In the genomic region with DNA sequence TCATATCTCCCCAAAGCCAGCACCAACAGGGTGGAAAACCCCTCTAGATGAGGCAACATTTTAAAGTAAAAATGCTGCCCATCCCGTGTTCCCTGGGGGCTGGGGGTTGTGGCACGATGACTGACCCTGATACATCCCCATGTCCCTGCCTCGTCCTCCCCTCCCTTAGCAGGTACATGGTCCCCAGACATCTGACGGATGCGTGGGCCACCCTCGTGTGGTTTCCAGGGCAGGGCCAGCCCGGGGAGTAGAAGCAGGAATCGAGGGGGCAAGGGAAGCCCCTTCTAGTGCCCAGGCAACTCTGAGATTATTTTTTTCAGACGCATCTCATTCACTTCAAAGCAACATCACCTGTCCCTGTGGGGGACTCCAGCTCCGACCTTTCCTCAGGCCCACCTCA, we compare ENCODE assay signal across 18 cellular contexts. TPM values are rescaled to one million over a fixed set of nuclear protein-coding genes. Genes with fewer than 3 reads are reported as not detected.
DNase-seq lines count a peak whose midpoint lies in the region; ATAC-seq and TF ChIP-seq lines count a peak whose summit lies in the region.
"Had no signal": no experiment of that assay in that cellular context is flagged by ENCODE, and none has a peak within 500 bp of the region (broad histone marks: within the 10 kb centered on the region; RNA-seq: fewer than 3 reads in every experiment).

No MANE protein-coding gene starts in this region.

- no peaks in the 10 kb centered on the region for H3K36me3 Mint-ChIP-seq in natural killer cell treated with Interleukin-12 subunit alpha and Interleukin-12 subunit beta and Interleukin-15 and Interleukin-18, amount 100 ng/mL, for 72 hours
- H3K36me3 Mint-ChIP-seq in natural killer cell, result no peaks in the 10 kb centered on the region
- H3K36me3 Mint-ChIP-seq: CD14-positive monocyte; CD8-positive, alpha-beta T cell had no signal

- H3K4me1 Mint-ChIP-seq in natural killer cell treated with Interleukin-12 subunit alpha and Interleukin-12 subunit beta and Interleukin-15 and Interleukin-18, amount 100 ng/mL, for 72 hours (ENCODE audit: low read depth in 2 of 2), result no peaks in the 10 kb centered on the region
- H3K4me1 Mint-ChIP-seq in natural killer cell, result no peaks in the 10 kb centered on the region

- intact Hi-C loops in natural killer cell (cut with micrococcal nuclease) (no loop called here), posterior vena cava (cut with DNase I) (no loop called here)

- H3K27ac ChIP-seq in mesenchymal stem cell (ENCODE audit: low read length, poor library complexity, severe bottlenecking) (no peak overlapping the region), suprapubic skin (no peak overlapping the region)
- H3K27ac ChIP-seq: 22Rv1 had no signal

- WGBS in mesenchymal stem cell, result 90% methylated on average over 10 of the region's 10 CpGs
- WGBS in suprapubic skin, result 90% methylated on average over 7 of the region's 10 CpGs

- H3K9me3 Mint-ChIP-seq in natural killer cell treated with Interleukin-12 subunit alpha and Interleukin-12 subunit beta and Interleukin-15 and Interleukin-18, amount 100 ng/mL, for 72 hours, result no peaks in the 10 kb centered on the region
- H3K9me3 Mint-ChIP-seq in natural killer cell, result no peaks in the 10 kb centered on the region
- H3K9me3 Mint-ChIP-seq: CD8-positive, alpha-beta T cell had no signal

- no peak overlapping the region for H3K23ac ChIP-seq in mesenchymal stem cell (ENCODE audit: low read length in 2 of 2)

- no peak overlapping the region for H4K91ac ChIP-seq in mesenchymal stem cell (ENCODE audit: low read length)

- H3K4me1 ChIP-seq in mesenchymal stem cell (ENCODE audit: control insufficient read depth, insufficient read depth, low read depth, low read length) (peaks cover 36% of the 10 kb centered on the region), suprapubic skin (peaks cover 18% of the 10 kb centered on the region)

- no peak overlapping the region for H2BK120ac ChIP-seq in mesenchymal stem cell (ENCODE audit: low read depth, low read length)

- TF ChIP-seq CTCF in natural killer cell (IDR thresholded peaks at IDR 0.05), result no peak
- no peak for TF ChIP-seq CTCF in suprapubic skin (IDR thresholded peaks at IDR 0.05)

- no peak overlapping the region for H3K4me3 Mint-ChIP-seq in natural killer cell treated with Interleukin-12 subunit alpha and Interleukin-12 subunit beta and Interleukin-15 and Interleukin-18, amount 100 ng/mL, for 72 hours
- H3K4me3 Mint-ChIP-seq in natural killer cell, result no peak overlapping the region
- H3K4me3 Mint-ChIP-seq: CD8-positive, alpha-beta T cell had no signal

- H3K79me1 ChIP-seq in mesenchymal stem cell (replicated peaks; ENCODE audit: low read length, poor library complexity, severe bottlenecking), result no peaks in the 10 kb centered on the region

- H3K4me2 ChIP-seq in mesenchymal stem cell (ENCODE audit: low read length, poor library complexity, severe bottlenecking), result no peak overlapping the region

- H2BK5ac ChIP-seq in mesenchymal stem cell (ENCODE audit: low read depth, low read length, poor library complexity, severe bottlenecking), result no peak overlapping the region

- H3K36me3 ChIP-seq in mesenchymal stem cell (ENCODE audit: control insufficient read depth in 1 of 2, insufficient read depth in 2 of 2, low read depth in 1 of 2, low read length in 2 of 2) (no peaks in the 10 kb centered on the region), suprapubic skin (no peaks in the 10 kb centered on the region)
- H3K36me3 ChIP-seq: HAP-1 had no signal

- H2BK15ac ChIP-seq in mesenchymal stem cell (ENCODE audit: low read depth, poor library complexity, severe bottlenecking), result no peak overlapping the region

- no peak overlapping the region for H2AFZ ChIP-seq in mesenchymal stem cell (ENCODE audit: low read depth, low read length)

- H3K27ac Mint-ChIP-seq in natural killer cell treated with Interleukin-12 subunit alpha and Interleukin-12 subunit beta and Interleukin-15 and Interleukin-18, amount 100 ng/mL, for 72 hours, result no peak overlapping the region
- H3K27ac Mint-ChIP-seq in natural killer cell, result no peak overlapping the region
- H3K27ac Mint-ChIP-seq: CD14-positive monocyte; CD8-positive, alpha-beta T cell had no signal

- no peak overlapping the region for H3K9ac ChIP-seq in mesenchymal stem cell (ENCODE audit: low read length)

- H3K4ac ChIP-seq in mesenchymal stem cell (ENCODE audit: low read depth in 1 of 2, low read length in 2 of 2), result no peak overlapping the region

- DNase-seq in natural killer cell treated with Interleukin-12 subunit alpha and Interleukin-12 subunit beta and Interleukin-15 and Interleukin-18, amount 100 ng/mL, for 72 hours (ENCODE audit: low spot score), result peak; percentile 23
- DNase-seq in natural killer cell (no peak), mesenchymal stem cell (no peak), posterior vena cava (ENCODE audit: low spot score) (peak; percentile 70), NCI-H345 (lab: John Stamatoyannopoulos, UW) (no peak), suprapubic skin (ENCODE audit: low spot score in 2 of 2) (no peak)
- DNase-seq in activated effector memory CD4-positive, alpha-beta T cell treated with anti-CD3 and anti-CD28 coated beads, Interleukin-2, amount 50 U/mL, for 16 hours, result no peak
- DNase-seq: CD8-positive, alpha-beta T cell; COR-L47; DMS153; DND-41; GDM1 had no signal

- H2AK5ac ChIP-seq in mesenchymal stem cell (ENCODE audit: low read length, severe bottlenecking), result peak overlapping the region; percentile 40

- no peak for TF ChIP-seq EP300 in suprapubic skin (IDR thresholded peaks at IDR 0.05)

- H3K27me3 Mint-ChIP-seq in natural killer cell treated with Interleukin-12 subunit alpha and Interleukin-12 subunit beta and Interleukin-15 and Interleukin-18, amount 100 ng/mL, for 72 hours, result peaks cover 8 to 12% of the 10 kb centered on the region in 2 donors
- H3K27me3 Mint-ChIP-seq in natural killer cell (ENCODE audit: low read depth in 2 of 2), result peaks cover 0 to 16% of the 10 kb centered on the region in 2 donors

- H3K27me3 ChIP-seq in mesenchymal stem cell (ENCODE audit: control insufficient read depth in 1 of 2, insufficient read depth in 1 of 2, low read length in 2 of 2) (peaks cover 21 to 49% of the 10 kb centered on the region in 2 experiments), suprapubic skin (peaks cover 32% of the 10 kb centered on the region)

- no peak overlapping the region for H3K14ac ChIP-seq in mesenchymal stem cell (ENCODE audit: low read length in 2 of 2)

- no peak for ATAC-seq in natural killer cell treated with Interleukin-12 subunit alpha and Interleukin-12 subunit beta and Interleukin-15 and Interleukin-18, amount 100 ng/mL, for 72 hours
- ATAC-seq in natural killer cell (no peak), HG02973 (IDR thresholded peaks at IDR 0.05; ENCODE audit: unreplicated experiment) (no peak)
- ATAC-seq: CD8-positive, alpha-beta T cell had no signal

- no peak overlapping the region for H4K8ac ChIP-seq in mesenchymal stem cell (ENCODE audit: low read length)

- peak overlapping the region in 1 of 2 experiments; percentile 2 for H2BK12ac ChIP-seq in mesenchymal stem cell (ENCODE audit: low read length in 2 of 2)

- H3K18ac ChIP-seq in mesenchymal stem cell (ENCODE audit: low read depth in 1 of 2, low read length in 2 of 2), result no peak overlapping the region

- H3K9me3 ChIP-seq in mesenchymal stem cell (ENCODE audit: control insufficient read depth, low read length) (no peaks in the 10 kb centered on the region), suprapubic skin (no peaks in the 10 kb centered on the region)
- H3K9me3 ChIP-seq: HAP-1 had no signal

- TF ChIP-seq POLR2A in suprapubic skin (IDR thresholded peaks at IDR 0.05), result no peak

- H3K4me3 ChIP-seq in mesenchymal stem cell (ENCODE audit: insufficient read depth in 1 of 2, low read depth in 1 of 2, low read length in 2 of 2) (no peak overlapping the region), suprapubic skin (no peak overlapping the region)
- H3K4me3 ChIP-seq: HAP-1 had no signal

RNA-seq across cellular contexts. Expression of gene TMEM130, which starts 3.5 kb away (rescaled TPM):
- not detected for total RNA-seq in natural killer cell treated with Interleukin-12 subunit alpha and Interleukin-12 subunit beta and Interleukin-15 and Interleukin-18, amount 100 ng/mL, for 72 hours
- total RNA-seq in natural killer cell, result not detected
- 0.54 TPM for polyA plus RNA-seq in mesenchymal stem cell (2013, experiment 1 of 2)
- 0.32 TPM for polyA plus RNA-seq in mesenchymal stem cell (2013, experiment 2 of 2)
- 1 to 10 TPM in 1 of 2 donors, under 1 TPM in 1; 0.62 to 1.6 TPM for total RNA-seq in posterior vena cava
- not detected for total RNA-seq in suprapubic skin
- total RNA-seq: A673; CD8-positive, alpha-beta T cell; HT1080 had no signal
- polyA plus RNA-seq: CD14-positive monocyte had no signal

RNA-seq across cellular contexts. Expression of gene TRRAP, which starts 12.0 kb away (rescaled TPM):
- total RNA-seq in natural killer cell treated with Interleukin-12 subunit alpha and Interleukin-12 subunit beta and Interleukin-15 and Interleukin-18, amount 100 ng/mL, for 72 hours, result 10 to 100 TPM; 57.9 to 78.3 TPM
- total RNA-seq in natural killer cell (10 to 100 TPM; 45.4 to 62.9 (median 62.4) TPM), posterior vena cava (10 to 100 TPM; 25.6 to 26.9 TPM), suprapubic skin (10 to 100 TPM; 46.2 to 97.1 (median 65.7) TPM)
- 8.7 TPM for polyA plus RNA-seq in mesenchymal stem cell (2013, experiment 1 of 2)
- 7.7 TPM for polyA plus RNA-seq in mesenchymal stem cell (2013, experiment 2 of 2)

Comparison
In these comparisons a context has a peak if more than half of its experiments do, and no peak if none do; other contexts are left out.
1. DNase-seq: peak in natural killer cell treated with Interleukin-12 subunit alpha and Interleukin-12 subunit beta and Interleukin-15 and Interleukin-18, amount 100 ng/mL, for 72 hours (single experiment) and posterior vena cava (single experiment); none in natural killer cell (single experiment), mesenchymal stem cell (single experiment), NCI-H345 (single experiment), suprapubic skin (0 of 2) and activated effector memory CD4-positive, alpha-beta T cell treated with anti-CD3 and anti-CD28 coated beads, Interleukin-2, amount 50 U/mL, for 16 hours (single experiment).